Comparison of ENCODE assay signal across 1 cellular context in the genomic region with DNA sequence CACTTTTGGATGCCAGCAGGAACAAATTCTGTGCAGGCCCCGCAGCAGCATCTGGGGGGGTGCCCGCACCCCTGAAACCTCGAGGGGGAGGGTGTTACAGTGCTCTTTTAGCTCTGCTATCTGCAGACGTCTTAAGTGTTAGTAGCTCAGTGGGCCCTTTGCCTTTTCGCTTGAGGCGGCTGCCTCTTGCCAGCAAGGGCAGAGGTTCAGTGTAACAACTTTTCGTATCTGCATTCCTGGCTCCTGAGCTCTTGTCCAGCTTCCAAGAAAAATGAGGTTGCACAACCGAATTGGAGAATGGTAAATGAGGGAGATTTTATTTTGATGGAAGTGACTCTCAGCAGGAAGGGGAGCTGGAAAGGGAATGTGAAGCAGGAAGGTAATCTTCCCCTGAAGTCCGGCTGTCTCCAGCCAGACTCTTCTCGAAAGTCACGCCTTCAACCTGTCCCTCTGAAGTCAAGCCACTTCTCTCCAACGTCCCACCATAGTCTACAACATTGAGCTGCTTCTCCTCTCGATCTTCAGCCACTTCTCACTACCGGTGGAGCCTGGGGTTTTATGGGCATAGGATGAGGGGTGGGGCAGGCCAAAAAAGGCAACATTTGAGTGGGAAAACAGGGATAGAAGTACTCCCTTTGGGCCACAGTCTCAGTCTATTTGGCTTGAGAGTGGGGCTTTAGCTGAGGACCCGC.
TF ChIP-seq lines count a peak whose summit lies in the region.

No MANE protein-coding gene starts in this region.

TF ChIP-seq in endothelial cell of umbilical vein, 7 proteins besides CTCF, POLR2A, EP300 and RAD21:
- TF ChIP-seq GATA2 (IDR thresholded peaks at IDR 0.05; ENCODE audit: insufficient read depth, insufficient read length, low read depth, low read length) (no peak), POLR2AphosphoS5 (IDR thresholded peaks at IDR 0.05; ENCODE audit: insufficient read depth, low read depth, low read length) (no peak), EZH2 (IDR thresholded peaks at IDR 0.05; ENCODE audit: borderline replicate concordance, low read depth, low read length, severe bottlenecking) (no peak), FOS (IDR thresholded peaks at IDR 0.05; ENCODE audit: borderline replicate concordance, insufficient read depth, low read length) (no peak), JUN (IDR thresholded peaks at IDR 0.05; ENCODE audit: borderline replicate concordance, insufficient read depth, insufficient read length, low read depth) (no peak), MYC (IDR thresholded peaks at IDR 0.05; ENCODE audit: low read depth, low read length) (no peak)
- TF ChIP-seq, protein P1, sequence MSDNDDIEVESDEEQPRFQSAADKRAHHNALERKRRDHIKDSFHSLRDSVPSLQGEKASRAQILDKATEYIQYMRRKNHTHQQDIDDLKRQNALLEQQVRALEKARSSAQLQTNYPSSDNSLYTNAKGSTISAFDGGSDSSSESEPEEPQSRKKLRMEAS (IDR thresholded peaks at IDR 0.05; ENCODE audit: insufficient read depth, insufficient read length) = no peak
TF ChIP-seq in endothelial cell of umbilical vein: peak in this region for 0.
